Comparison of ENCODE assay signal across 1 cellular context in genomic region chr14:68158640-68159039, GRCh38.
TF ChIP-seq lines count a peak whose summit lies in the region.

No MANE protein-coding gene starts in this region.

TF ChIP-seq in H1, 55 proteins besides CTCF, POLR2A, EP300 and RAD21:
- TF ChIP-seq EZH2 (IDR thresholded peaks at IDR 0.05; ENCODE audit: low read depth, low read length, severe bottlenecking) (no peak), PHF8 (conservative IDR thresholded peaks at IDR 0.05; ENCODE audit: low read depth, low read length) (no peak), RNF2 (IDR thresholded peaks at IDR 0.05; ENCODE audit: borderline replicate concordance, low read depth, low read length, missing control alignments, poor library complexity, severe bottlenecking) (no peak), RXRA (IDR thresholded peaks at IDR 0.05; ENCODE audit: insufficient read depth, low read depth, low read length) (no peak), HDAC6 (IDR thresholded peaks at IDR 0.05; ENCODE audit: low read depth, low read length) (no peak), USF2 (IDR thresholded peaks at IDR 0.05; ENCODE audit: low read length) (no peak), GTF2F1 (IDR thresholded peaks at IDR 0.05; ENCODE audit: borderline replicate concordance, low read depth, low read length) (no peak), CEBPB (IDR thresholded peaks at IDR 0.05; ENCODE audit: low read depth, low read length) (no peak), SP2 (IDR thresholded peaks at IDR 0.05; ENCODE audit: low read length) (no peak), MAFK (IDR thresholded peaks at IDR 0.05; ENCODE audit: low read depth, low read length) (no peak), SIN3A (conservative IDR thresholded peaks at IDR 0.05 in 1 of 2, IDR thresholded peaks at IDR 0.05 in 1 of 2; ENCODE audit: low read depth in 1 of 2, low read length in 2 of 2) (no peak), CHD2 (IDR thresholded peaks at IDR 0.05; ENCODE audit: low read length) (no peak), SP1 (IDR thresholded peaks at IDR 0.05; ENCODE audit: low read depth, low read length) (no peak), SIX5 (IDR thresholded peaks at IDR 0.05; ENCODE audit: low read depth, low read length) (no peak)
